In genomic region chr19:46911456-46911855, GRCh38 we compare ENCODE assay signal across 19 cellular contexts.
"Had no signal": no experiment of that assay in that cellular context is flagged by ENCODE, and none has a peak within 500 bp of the region (broad histone marks: within the 10 kb centered on the region; RNA-seq: fewer than 3 reads in every experiment).

No MANE protein-coding gene starts in this region.

- H3K4me3 ChIP-seq: breast epithelium had no signal

- ATAC-seq: activated CD8-positive, alpha-beta memory T cell treated with anti-CD3 and anti-CD28 coated beads, Interleukin-2, amount 10 ng/mL, durations not matched to agents 7 days and 5 days; T-cell had no signal

- H3K9me3 ChIP-seq: breast epithelium had no signal

- H3K36me3 ChIP-seq: breast epithelium had no signal

- H3K27ac ChIP-seq: breast epithelium, VCaP had no signal

- H3K27me3 ChIP-seq: breast epithelium had no signal

- DNase-seq: activated CD4-positive, alpha-beta T cell treated with anti-CD3 and anti-CD28 coated beads, Interleukin-2, amount 10 ng/mL, durations not matched to agents 24 days and 14 days; activated CD4-positive, alpha-beta T cell treated with anti-CD3 and anti-CD28 coated beads, Interleukin-2, amount 50 U/mL, for 48 hours; activated CD8-positive, alpha-beta memory T cell treated with anti-CD3 and anti-CD28 coated beads, Interleukin-2, amount 10 ng/mL, durations not matched to agents 7 days and 5 days; activated effector memory CD4-positive, alpha-beta T cell treated with Interleukin-2 at 50 U/mL for 16 hours; activated naive CD4-positive, alpha-beta T cell; aorta; caudate nucleus; MM.1S; NCI-H1105; NCI-H1436; NCI-H1694 treated with DMSO at 0.1 percent for 48 hours; NCI-H2029 treated with DMSO at 0.1 percent for 48 hours; NCI-H510A treated with DMSO at 0.1 percent for 48 hours; NCI-H69; NK-92 treated with Interleukin-12 subunit alpha and Interleukin-12 subunit beta, amount 100 ng/mL, for 24 hours; SHP77 treated with DMSO at 0.1 percent for 48 hours; T-cell had no signal
